8 cellular contexts compared by ENCODE assay signal in genomic region chr2:217223222-217223930, GRCh38.
DNase-seq lines count a peak whose midpoint lies in the region; ATAC-seq, FAIRE-seq and TF ChIP-seq lines count a peak whose summit lies in the region.

No MANE protein-coding gene starts in this region.

- no peak for TF ChIP-seq CTCF in right lobe of liver (IDR thresholded peaks at IDR 0.05)

- FAIRE-seq in GM12892 (lab: Jason Lieb, UNC): peak; percentile 91

- no peaks in the 10 kb centered on the region for H3K27me3 ChIP-seq in right lobe of liver

- H3K27me3 Mint-ChIP-seq in IgD-negative memory B cell: peaks cover 17% of the 10 kb centered on the region

- no peak for DNase-seq in GM12892 (ENCODE audit: insufficient read length)
- peak; percentile 17 for DNase-seq in activated naive CD4-positive, alpha-beta T cell treated with anti-CD3 and anti-CD28 coated beads, Interleukin-2, amount 50 U/mL, for 16 hours
- no peak for DNase-seq in right lobe of liver
- no peak for DNase-seq in ureter (ENCODE audit: low spot score)
- no peak for DNase-seq in NCI-H2171 treated with DMSO at 0.1 percent for 48 hours (lab: John Stamatoyannopoulos, UW)
- no peak for DNase-seq in NCI-H146 (lab: John Stamatoyannopoulos, UW)

- H3K4me1 Mint-ChIP-seq in IgD-negative memory B cell: peaks cover 12 to 13% (median 12%) of the 10 kb centered on the region in 3 donors

- intact Hi-C loops in right lobe of liver (cut with DNase I): no loop called here

- peaks cover 1 to 16% (median 13%) of the 10 kb centered on the region in 3 donors for H3K9me3 Mint-ChIP-seq in IgD-negative memory B cell

- no peaks in the 10 kb centered on the region for H3K36me3 ChIP-seq in right lobe of liver

- TF ChIP-seq POLR2A in GM12892 (IDR thresholded peaks at IDR 0.05; ENCODE audit: low read depth, low read length): no peak
- TF ChIP-seq POLR2A in right lobe of liver (IDR thresholded peaks at IDR 0.05): no peak

- no peak overlapping the region for H3K4me3 ChIP-seq in right lobe of liver

- 63% methylated on average over 8 of the region's 8 CpGs for WGBS in right lobe of liver (ENCODE audit: insufficient coverage, low coverage, low lambda C conversion rate, missing lambda C conversion rate)

- H3K36me3 Mint-ChIP-seq in IgD-negative memory B cell: no peaks in the 10 kb centered on the region

- H3K4me1 ChIP-seq in right lobe of liver: no peaks in the 10 kb centered on the region

- peak overlapping the region in 1 of 4 donors; percentile 82 for H3K4me3 Mint-ChIP-seq in IgD-negative memory B cell

- ATAC-seq in GM21619 (IDR thresholded peaks at IDR 0.05; ENCODE audit: unreplicated experiment) (peak; percentile 74), right lobe of liver (peak; percentile 18 to 87 (median 61))

- H3K27ac Mint-ChIP-seq in IgD-negative memory B cell: peak overlapping the region in 2 of 3 donors; percentile 80 to 95

- no peaks in the 10 kb centered on the region for H3K9me3 ChIP-seq in right lobe of liver

- H3K27ac ChIP-seq in right lobe of liver: no peak overlapping the region
